Comparison of ENCODE assay signal across 1 cellular context in genomic region chr19:16363133-16363851, GRCh38.
TF ChIP-seq lines count a peak whose summit lies in the region.

No MANE protein-coding gene starts in this region.

TF ChIP-seq in HepG2, 621 proteins besides CTCF, POLR2A, EP300 and RAD21 (continued from another document):
- TF ChIP-seq, protein P1, sequence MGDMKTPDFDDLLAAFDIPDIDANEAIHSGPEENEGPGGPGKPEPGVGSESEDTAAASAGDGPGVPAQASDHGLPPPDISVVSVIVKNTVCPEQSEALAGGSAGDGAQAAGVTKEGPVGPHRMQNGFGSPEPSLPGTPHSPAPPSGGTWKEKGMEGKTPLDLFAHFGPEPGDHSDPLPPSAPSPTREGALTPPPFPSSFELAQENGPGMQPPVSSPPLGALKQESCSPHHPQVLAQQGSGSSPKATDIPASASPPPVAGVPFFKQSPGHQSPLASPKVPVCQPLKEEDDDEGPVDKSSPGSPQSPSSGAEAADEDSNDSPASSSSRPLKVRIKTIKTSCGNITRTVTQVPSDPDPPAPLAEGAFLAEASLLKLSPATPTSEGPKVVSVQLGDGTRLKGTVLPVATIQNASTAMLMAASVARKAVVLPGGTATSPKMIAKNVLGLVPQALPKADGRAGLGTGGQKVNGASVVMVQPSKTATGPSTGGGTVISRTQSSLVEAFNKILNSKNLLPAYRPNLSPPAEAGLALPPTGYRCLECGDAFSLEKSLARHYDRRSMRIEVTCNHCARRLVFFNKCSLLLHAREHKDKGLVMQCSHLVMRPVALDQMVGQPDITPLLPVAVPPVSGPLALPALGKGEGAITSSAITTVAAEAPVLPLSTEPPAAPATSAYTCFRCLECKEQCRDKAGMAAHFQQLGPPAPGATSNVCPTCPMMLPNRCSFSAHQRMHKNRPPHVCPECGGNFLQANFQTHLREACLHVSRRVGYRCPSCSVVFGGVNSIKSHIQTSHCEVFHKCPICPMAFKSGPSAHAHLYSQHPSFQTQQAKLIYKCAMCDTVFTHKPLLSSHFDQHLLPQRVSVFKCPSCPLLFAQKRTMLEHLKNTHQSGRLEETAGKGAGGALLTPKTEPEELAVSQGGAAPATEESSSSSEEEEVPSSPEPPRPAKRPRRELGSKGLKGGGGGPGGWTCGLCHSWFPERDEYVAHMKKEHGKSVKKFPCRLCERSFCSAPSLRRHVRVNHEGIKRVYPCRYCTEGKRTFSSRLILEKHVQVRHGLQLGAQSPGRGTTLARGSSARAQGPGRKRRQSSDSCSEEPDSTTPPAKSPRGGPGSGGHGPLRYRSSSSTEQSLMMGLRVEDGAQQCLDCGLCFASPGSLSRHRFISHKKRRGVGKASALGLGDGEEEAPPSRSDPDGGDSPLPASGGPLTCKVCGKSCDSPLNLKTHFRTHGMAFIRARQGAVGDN (CRISPR knock-in tag; IDR thresholded peaks at IDR 0.05) = 0 out of 2 replicates have a peak, but pooled peaks have one; percentile 10
